1 cellular context compared by ENCODE assay signal in genomic region chr20:31679357-31680285, GRCh38.
TF ChIP-seq lines count a peak whose summit lies in the region.

No MANE protein-coding gene starts in this region.

TF ChIP-seq in IMR-90, 13 proteins besides CTCF, POLR2A, EP300 and RAD21 (continued from another document):
- no peak for TF ChIP-seq MAZ (IDR thresholded peaks at IDR 0.05; ENCODE audit: borderline replicate concordance, low read depth, low read length)
- no peak for TF ChIP-seq MAFK (IDR thresholded peaks at IDR 0.05; ENCODE audit: low read depth, low read length)
- TF ChIP-seq RFX5 (IDR thresholded peaks at IDR 0.05; ENCODE audit: low read depth, low read length) = no peak
- no peak for TF ChIP-seq FOS (IDR thresholded peaks at IDR 0.05; ENCODE audit: low read depth, low read length)
- no peak for TF ChIP-seq SMC3 (IDR thresholded peaks at IDR 0.05; ENCODE audit: low read depth, low read length)
- TF ChIP-seq BHLHE40 (IDR thresholded peaks at IDR 0.05; ENCODE audit: low read depth, low read length) = no peak
- TF ChIP-seq MXI1 (IDR thresholded peaks at IDR 0.05; ENCODE audit: borderline replicate concordance, low read depth, low read length) = no peak
- TF ChIP-seq NFE2L2 (IDR thresholded peaks at IDR 0.05; ENCODE audit: low read depth, low read length) = no peak
- TF ChIP-seq ELK1 (IDR thresholded peaks at IDR 0.05; ENCODE audit: borderline replicate concordance, low read depth, low read length) = no peak
